ENCODE assay signal across 16 cellular contexts in genomic region chr3:149599236-149599635, GRCh38. TPM values are rescaled to one million over a fixed set of nuclear protein-coding genes. Genes with fewer than 3 reads are reported as not detected.
A peak's percentile ranks its signal among the peaks of the same experiment; 100 is the strongest.
DNase-seq lines count a peak whose midpoint lies in the region; ATAC-seq lines count a peak whose summit lies in the region.
"Had no signal": no experiment of that assay in that cellular context is flagged by ENCODE, and none has a peak within 500 bp of the region (broad histone marks: within the 10 kb centered on the region; RNA-seq: fewer than 3 reads in every experiment).

No MANE protein-coding gene starts in this region.

- ATAC-seq in Right ventricle myocardium inferior (peak; percentile 82), HG02970 (IDR thresholded peaks at IDR 0.05; ENCODE audit: low FRiP score, unreplicated experiment) (no peak)
- ATAC-seq: GM23338, mucosa of descending colon had no signal

- DNase-seq in Right ventricle myocardium inferior (ENCODE audit: missing footprints) (no peak), cardiac septum (ENCODE audit: low spot score) (no peak), globus pallidus (ENCODE audit: low spot score) (peak; percentile 58), midbrain (lab: John Stamatoyannopoulos, UW) (peak; percentile 31), NCI-H1694 (lab: John Stamatoyannopoulos, UW) (no peak), NCI-H526 (lab: John Stamatoyannopoulos, UW) (no peak)
- DNase-seq in stimulated activated CD4-positive, alpha-beta T cell treated with anti-CD3 and anti-CD28 coated beads, Interleukin-4, amount 100 ng/mL, for 1 hour, result no peak
- DNase-seq: 8988T, BE2C, esophagus squamous epithelium, mucosa of descending colon, NCI-H2029, NCI-H524, retina had no signal

- intact Hi-C loops in Right ventricle myocardium inferior (cut with DNase I) (no loop called here), cardiac septum (cut with DNase I) (no loop called here)

RNA-seq across cellular contexts. Expression of gene WWTR1, which starts 58.6 kb away (rescaled TPM):
- 42.6 TPM for total RNA-seq in Right ventricle myocardium inferior
- 82.7 TPM for total RNA-seq in cardiac septum

Comparison
In these comparisons a context has a peak if more than half of its experiments do, and no peak if none do; other contexts are left out.
1. DNase-seq: peak in globus pallidus (single experiment) and midbrain (single experiment); none in Right ventricle myocardium inferior (single experiment), cardiac septum (single experiment), NCI-H1694 (single experiment), NCI-H526 (0 of 2) and stimulated activated CD4-positive, alpha-beta T cell treated with anti-CD3 and anti-CD28 coated beads, Interleukin-4, amount 100 ng/mL, for 1 hour (single experiment).